16 cellular contexts compared by ENCODE assay signal in the genomic region with DNA sequence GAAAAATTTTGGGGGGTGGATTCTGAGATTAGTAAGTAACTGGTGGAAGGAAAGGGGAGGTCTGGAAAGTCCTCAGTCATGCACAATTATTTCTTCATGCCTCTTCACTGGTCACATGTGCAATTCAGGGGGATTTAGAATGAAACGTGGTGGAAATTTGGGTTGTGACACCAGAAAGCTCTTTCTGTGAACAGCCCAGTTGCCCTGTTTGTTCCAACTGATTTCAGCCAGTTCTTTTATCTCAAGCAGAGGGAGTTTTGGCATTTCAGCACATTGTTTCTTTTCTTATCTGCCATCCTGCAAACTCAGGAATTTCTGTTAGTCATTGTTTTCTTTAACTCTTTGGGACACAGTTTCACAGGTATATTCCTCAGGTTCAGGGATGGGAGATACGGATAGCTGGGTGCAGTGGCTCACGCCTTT. TPM values are rescaled to one million over a fixed set of nuclear protein-coding genes. Genes with fewer than 3 reads are reported as not detected.
A peak's percentile ranks its signal among the peaks of the same experiment; 100 is the strongest.
DNase-seq lines count a peak whose midpoint lies in the region; ATAC-seq lines count a peak whose summit lies in the region.
"Had no signal": no experiment of that assay in that cellular context is flagged by ENCODE, and none has a peak within 500 bp of the region (broad histone marks: within the 10 kb centered on the region; RNA-seq: fewer than 3 reads in every experiment).

No MANE protein-coding gene starts in this region.

- no peaks in the 10 kb centered on the region for H3K9me3 ChIP-seq in mesodermal cell (ENCODE audit: control insufficient read depth, low read length)

- peak; percentile 57 for DNase-seq in A172 (ENCODE audit: low spot score)
- peak; percentile 48 for DNase-seq in M059J (ENCODE audit: low read depth)
- DNase-seq in stimulated activated CD4-positive, alpha-beta T cell treated with anti-CD3 and anti-CD28 coated beads, Interleukin-1b, Interleukin-23, amount 100 ng/mL, for 48 hours: no peak
- no peak for DNase-seq in NCI-H446 (lab: John Stamatoyannopoulos, UW)
- DNase-seq in Right ventricle myocardium inferior (ENCODE audit: missing footprints): no peak
- DNase-seq: activated CD8-positive, alpha-beta memory T cell treated with anti-CD3 and anti-CD28 coated beads for 24 hours; activated naive CD8-positive, alpha-beta T cell treated with anti-CD3 and anti-CD28 coated beads for 36 hours; dorsolateral prefrontal cortex; H7; MM.1S; NCI-H2227 treated with DMSO at 0.1 percent for 48 hours; stimulated activated CD4-positive, alpha-beta T cell treated with anti-CD3 and anti-CD28 coated beads, Interleukin-2, amount 100 ng/mL, for 24 hours; T-helper 9 cell had no signal

- peaks cover 41% of the 10 kb centered on the region for H3K4me1 Mint-ChIP-seq in dendritic cell treated with granulocyte-macrophage colony-stimulating factor and Interleukin-4, amounts not matched to agents 40 ng/mL and 50 ng/mL, for 4 days (ENCODE audit: low read depth)

- peaks cover 16% of the 10 kb centered on the region for H3K4me1 ChIP-seq in mesodermal cell (ENCODE audit: control insufficient read depth, insufficient read depth, low read length, poor library complexity, severe bottlenecking)

- H3K27ac Mint-ChIP-seq in dendritic cell treated with granulocyte-macrophage colony-stimulating factor and Interleukin-4, amounts not matched to agents 40 ng/mL and 50 ng/mL, for 4 days: peak overlapping the region; percentile 55
- H3K27ac Mint-ChIP-seq: activated naive CD8-positive, alpha-beta T cell treated with anti-CD3 and anti-CD28 coated beads for 36 hours had no signal

- intact Hi-C loops in dendritic cell treated with granulocyte-macrophage colony-stimulating factor and Interleukin-4, amounts not matched to agents 40 ng/mL and 50 ng/mL, for 4 days (cut with micrococcal nuclease): no loop called here
- intact Hi-C loops in Right ventricle myocardium inferior (cut with DNase I): no loop called here

- H3K4me3 ChIP-seq in mesodermal cell (ENCODE audit: extremely low read depth, insufficient read depth, low read length, poor library complexity, severe bottlenecking): no peak overlapping the region
- H3K4me3 ChIP-seq: dorsolateral prefrontal cortex had no signal

- peak overlapping the region; percentile 85 for H3K27ac ChIP-seq in mesodermal cell (ENCODE audit: low read depth, low read length, severe bottlenecking)
- H3K27ac ChIP-seq: dorsolateral prefrontal cortex had no signal

- H3K9me3 Mint-ChIP-seq in dendritic cell treated with granulocyte-macrophage colony-stimulating factor and Interleukin-4, amounts not matched to agents 40 ng/mL and 50 ng/mL, for 4 days: no peaks in the 10 kb centered on the region
- H3K9me3 Mint-ChIP-seq: activated naive CD8-positive, alpha-beta T cell treated with anti-CD3 and anti-CD28 coated beads for 36 hours had no signal

- H3K4me3 Mint-ChIP-seq in dendritic cell treated with granulocyte-macrophage colony-stimulating factor and Interleukin-4, amounts not matched to agents 40 ng/mL and 50 ng/mL, for 4 days: no peak overlapping the region
- H3K4me3 Mint-ChIP-seq: activated naive CD8-positive, alpha-beta T cell treated with anti-CD3 and anti-CD28 coated beads for 36 hours had no signal

- ATAC-seq in GM19452 (IDR thresholded peaks at IDR 0.05; ENCODE audit: unreplicated experiment) (no peak), Right ventricle myocardium inferior (no peak)

- H3K36me3 ChIP-seq in mesodermal cell (ENCODE audit: control insufficient read depth, insufficient read depth, low read length): no peaks in the 10 kb centered on the region

- no peaks in the 10 kb centered on the region for H3K27me3 Mint-ChIP-seq in dendritic cell treated with granulocyte-macrophage colony-stimulating factor and Interleukin-4, amounts not matched to agents 40 ng/mL and 50 ng/mL, for 4 days
- H3K27me3 Mint-ChIP-seq: activated naive CD8-positive, alpha-beta T cell treated with anti-CD3 and anti-CD28 coated beads for 36 hours had no signal

- H3K36me3 Mint-ChIP-seq in dendritic cell treated with granulocyte-macrophage colony-stimulating factor and Interleukin-4, amounts not matched to agents 40 ng/mL and 50 ng/mL, for 4 days (ENCODE audit: low read depth): peaks cover 4% of the 10 kb centered on the region

- 85% methylated on average over 3 of the region's 3 CpGs; no CpG with 5 or more reads in 1 of the 2 experiments for WGBS in mesodermal cell (ENCODE audit: insufficient coverage in 2 of 2), 2 experiments

RNA-seq across cellular contexts. Expression of gene B4GALT1, which starts 5.1 kb away (rescaled TPM):
- 15.2 and 19.8 TPM in 2 replicates for total RNA-seq in A172 (2014; rRNA removed; shearing (Covaris generic))
- total RNA-seq in M059J (2014; rRNA removed; shearing (Covaris generic)): 35.6 and 69.6 TPM in 2 replicates
- polyA plus RNA-seq in mesodermal cell (2013, experiment 1 of 2): 54.7 TPM
- polyA plus RNA-seq in mesodermal cell (2013, experiment 2 of 2): 52.2 TPM
- total RNA-seq in Right ventricle myocardium inferior: 43.6 TPM

Comparison
In these comparisons a context has a peak if more than half of its experiments do, and no peak if none do; other contexts are left out.
1. DNase-seq: peak in A172 (single experiment) and M059J (single experiment); none in stimulated activated CD4-positive, alpha-beta T cell treated with anti-CD3 and anti-CD28 coated beads, Interleukin-1b, Interleukin-23, amount 100 ng/mL, for 48 hours (single experiment), NCI-H446 (0 of 2) and Right ventricle myocardium inferior (single experiment).